1 cellular context compared by ENCODE assay signal in the genomic region with DNA sequence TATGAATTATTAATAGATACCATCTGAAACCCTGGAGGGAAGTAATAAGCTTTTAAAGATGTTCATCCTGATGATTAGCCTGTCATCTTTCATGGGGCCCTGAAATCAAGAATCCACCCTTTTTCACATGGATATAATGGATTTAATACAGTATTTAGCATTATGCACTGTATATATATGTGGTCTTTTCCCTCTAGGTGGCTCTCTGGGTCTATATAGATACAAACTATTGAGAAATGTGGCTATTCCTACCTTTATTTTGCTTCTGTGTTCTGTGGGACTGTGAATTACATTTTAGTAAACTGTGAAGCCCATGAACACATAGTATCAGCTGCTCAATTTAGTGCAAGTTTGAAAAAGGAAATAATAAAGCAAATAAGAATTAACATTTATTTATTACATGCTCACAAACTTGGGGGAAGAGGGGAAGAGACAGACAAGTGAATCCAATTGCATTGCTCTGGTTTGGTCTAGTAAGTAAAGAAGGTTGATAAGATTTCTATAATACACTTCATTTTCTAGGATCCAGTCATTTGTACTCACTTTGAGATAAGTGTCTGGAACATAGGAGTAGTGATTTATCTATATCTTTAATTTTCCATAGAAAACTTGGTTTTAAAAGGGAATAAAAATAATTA.
TF ChIP-seq lines count a peak whose summit lies in the region.

No MANE protein-coding gene starts in this region.

TF ChIP-seq in H1, 55 proteins besides CTCF, POLR2A, EP300 and RAD21 (continued from another document):
- TF ChIP-seq SAP30 (IDR thresholded peaks at IDR 0.05; ENCODE audit: insufficient read depth, insufficient replicate concordance, low read length), result no peak
- no peak for TF ChIP-seq CBX8 (IDR thresholded peaks at IDR 0.05; ENCODE audit: borderline replicate concordance, low read depth, low read length)
- TF ChIP-seq MAX (IDR thresholded peaks at IDR 0.05), result no peak
- TF ChIP-seq CHD1 (IDR thresholded peaks at IDR 0.05; ENCODE audit: low read depth, low read length), result no peak
